In genomic region chr17:81511550-81511799, GRCh38 we compare ENCODE assay signal across 9 cellular contexts. TPM values are rescaled to one million over a fixed set of nuclear protein-coding genes. Genes with fewer than 3 reads are reported as not detected.
DNase-seq lines count a peak whose midpoint lies in the region; ATAC-seq, FAIRE-seq and TF ChIP-seq lines count a peak whose summit lies in the region.
"Had no signal": no experiment of that assay in that cellular context is flagged by ENCODE, and none has a peak within 500 bp of the region (broad histone marks: within the 10 kb centered on the region; RNA-seq: fewer than 3 reads in every experiment).

No MANE protein-coding gene starts in this region.

- H3K4me3 ChIP-seq in GM12864 (ENCODE audit: low read depth, low read length): peak overlapping the region; percentile 84
- H3K4me3 ChIP-seq in SJSA1: peak overlapping the region; percentile 80
- peak overlapping the region; percentile 86 to 100 (median 94) for H3K4me3 ChIP-seq in fibroblast of lung (replicated peaks in 1 of 4; ENCODE audit: control extremely low read depth in 1 of 4, insufficient read depth in 1 of 4, low read depth in 3 of 4, low read length in 4 of 4)
- peak overlapping the region; percentile 89 to 97 for H3K4me3 ChIP-seq in prostate gland

- peak overlapping the region; percentile 79 for H3K4me2 ChIP-seq in fibroblast of lung (ENCODE audit: extremely low read depth, insufficient read depth, low read length)

- DNase-seq in GM12864 (ENCODE audit: low read depth) (no peak), SJSA1 (ENCODE audit: low read depth in 1 of 2, low spot score in 2 of 2) (peak in 1 of 2 experiments; percentile 80), fibroblast of lung (ENCODE audit: low read depth in 2 of 2) (no peak), prostate gland (ENCODE audit: low spot score) (no peak), H54 (ENCODE audit: insufficient read length, low spot score) (no peak), NCI-H82 (lab: John Stamatoyannopoulos, UW) (no peak), cerebellum (ENCODE audit: low spot score) (no peak)

- TF ChIP-seq CTCF in GM12864 (IDR thresholded peaks at IDR 0.05; ENCODE audit: low read depth, low read length, missing control alignments) (no peak), fibroblast of lung (conservative IDR thresholded peaks at IDR 0.05 in 1 of 2, IDR thresholded peaks at IDR 0.05 in 1 of 2; ENCODE audit: low read depth in 1 of 2, low read length in 2 of 2) (no peak), prostate gland (IDR thresholded peaks at IDR 0.05) (no peak)

- peak overlapping the region; percentile 82 for H3K9ac ChIP-seq in fibroblast of lung (ENCODE audit: insufficient read depth, low read length)

- TF ChIP-seq POLR2A in prostate gland (IDR thresholded peaks at IDR 0.05) (no peak), H54 (IDR thresholded peaks at IDR 0.05; ENCODE audit: low read depth, low read length) (no peak)

- intact Hi-C loops in prostate gland (cut with DNase I): loop anchor here (5.0 kb wide), 1 partner anchor 114 kb away; the partner anchor contains the start of gene BAHCC1

- no peak overlapping the region for H2AFZ ChIP-seq in fibroblast of lung (ENCODE audit: low read length)

- no peak for FAIRE-seq in H54 (lab: Jason Lieb, UNC)
- FAIRE-seq: endometrium had no signal

- 0 out of 2 replicates have a peak, but pooled peaks cover 5% of the 10 kb centered on the region for H3K9me3 ChIP-seq in SJSA1 (replicated peaks)
- H3K9me3 ChIP-seq in fibroblast of lung (ENCODE audit: control insufficient read depth, insufficient read depth, low read depth, low read length): no peaks in the 10 kb centered on the region
- no peaks in the 10 kb centered on the region for H3K9me3 ChIP-seq in prostate gland

- peaks cover 52% of the 10 kb centered on the region for H3K79me2 ChIP-seq in fibroblast of lung (ENCODE audit: control insufficient read depth, insufficient read depth, low read length)

- WGBS in prostate gland: under 1% methylated on average over 10 of the region's 10 CpGs

- no peak for ATAC-seq in GM21619 (IDR thresholded peaks at IDR 0.05; ENCODE audit: unreplicated experiment)

- peaks cover 72% of the 10 kb centered on the region for H3K36me3 ChIP-seq in SJSA1
- peaks cover 30% of the 10 kb centered on the region for H3K36me3 ChIP-seq in fibroblast of lung (ENCODE audit: control insufficient read depth, insufficient read depth, low read length)
- peaks cover 10 to 20% of the 10 kb centered on the region in 2 donors for H3K36me3 ChIP-seq in prostate gland

- H3K27ac ChIP-seq in SJSA1: peak overlapping the region; percentile 48
- H3K27ac ChIP-seq in fibroblast of lung (ENCODE audit: insufficient read depth, low read length): peak overlapping the region; percentile 86
- H3K27ac ChIP-seq in prostate gland: peak overlapping the region; percentile 100

- H3K27me3 ChIP-seq in SJSA1 (replicated peaks): no peaks in the 10 kb centered on the region; the same call in 1 of the 2 replicates
- H3K27me3 ChIP-seq in fibroblast of lung (ENCODE audit: control insufficient read depth, insufficient read depth, low read length): no peaks in the 10 kb centered on the region
- H3K27me3 ChIP-seq in prostate gland (replicated peaks; ENCODE audit: insufficient read depth): no peaks in the 10 kb centered on the region

- H4K20me1 ChIP-seq in fibroblast of lung (ENCODE audit: control insufficient read depth, extremely low read depth, insufficient read depth, low read length): peaks cover 6% of the 10 kb centered on the region

- H3K4me1 ChIP-seq in SJSA1 (replicated peaks) (peaks cover 45% of the 10 kb centered on the region), fibroblast of lung (ENCODE audit: control insufficient read depth, extremely low read depth, insufficient read depth, low read length) (peaks cover 4% of the 10 kb centered on the region), prostate gland (replicated peaks) (peaks cover 5% of the 10 kb centered on the region)

RNA-seq across cellular contexts. Expression of gene ACTG1, which starts 1.1 kb away (rescaled TPM):
- 9,784 and 9,807 TPM in 2 replicates for total RNA-seq in SJSA1 (2014; rRNA removed; shearing (Covaris generic))
- total RNA-seq in fibroblast of lung (5,538 and 6,636 TPM in 2 replicates), prostate gland (1,000 to 10,000 TPM; 2,438 to 3,181 TPM), cerebellum (4,386 TPM)
- polyA plus RNA-seq in fibroblast of lung: 8,446 and 8,888 TPM in 2 replicates
- polyA plus RNA-seq in fibroblast of lung (2012): 6,897 and 7,279 TPM in 2 replicates
- polyA minus RNA-seq in fibroblast of lung (ENCODE audit: low replicate concordance): 10,903 and 14,156 TPM in 2 replicates

RNA-seq across cellular contexts. Expression of gene FSCN2, which starts 16.7 kb away (rescaled TPM):
- 0.61 and 1.4 TPM in 2 replicates for total RNA-seq in SJSA1 (2014; rRNA removed; shearing (Covaris generic))
- total RNA-seq in fibroblast of lung: 1.5 and 2.0 TPM in 2 replicates
- 0.07 and 0.35 TPM in 2 replicates for polyA plus RNA-seq in fibroblast of lung
- polyA plus RNA-seq in fibroblast of lung (2012): 0.21 and 0.73 TPM in 2 replicates
- polyA minus RNA-seq in fibroblast of lung (ENCODE audit: low replicate concordance): 0.39 TPM in 1 of 2 replicates, not detected in the other
- 1 to 10 TPM; 3.1 to 5.6 TPM for total RNA-seq in prostate gland
- total RNA-seq in cerebellum: 4.0 TPM

RNA-seq across cellular contexts. Expression of gene FAAP100, which starts 40.7 kb away (rescaled TPM):
- total RNA-seq in SJSA1 (2014; rRNA removed; shearing (Covaris generic)): 26.0 and 28.1 TPM in 2 replicates
- 10.4 and 12.6 TPM in 2 replicates for total RNA-seq in fibroblast of lung
- polyA plus RNA-seq in fibroblast of lung: 6.7 and 8.1 TPM in 2 replicates
- 13.7 and 19.1 TPM in 2 replicates for polyA plus RNA-seq in fibroblast of lung (2012)
- polyA minus RNA-seq in fibroblast of lung (ENCODE audit: low replicate concordance): 17.6 and 22.4 TPM in 2 replicates
- 10 to 100 TPM; 27.8 to 44.4 TPM for total RNA-seq in prostate gland
- total RNA-seq in cerebellum: 25.8 TPM

Comparison
In these comparisons a context has a peak if more than half of its experiments do, and no peak if none do; other contexts are left out.
1. H3K27ac ChIP-seq: peak in every context shown above with its lines; median percentile 100 in prostate gland; 86 in fibroblast of lung; 48 in SJSA1.